ENCODE assay signal across 8 cellular contexts in the genomic region with DNA sequence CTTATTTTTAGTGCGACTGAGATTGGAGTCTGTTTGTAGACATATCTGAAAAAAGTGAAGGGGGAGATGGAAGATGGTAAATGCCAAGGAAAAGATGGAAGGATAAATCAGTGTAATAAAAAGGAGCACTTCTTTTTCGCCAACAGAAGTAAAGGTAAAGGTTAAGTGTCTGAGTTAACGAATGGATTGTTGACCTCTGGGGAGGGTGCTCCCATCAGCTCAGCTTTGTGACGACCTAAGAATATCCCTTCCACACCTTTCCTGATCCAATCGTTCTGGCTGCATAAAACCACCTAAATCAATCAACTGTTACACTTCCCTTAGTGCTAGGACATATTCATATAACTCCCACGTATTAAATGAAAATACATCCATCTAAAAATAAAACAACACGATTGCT. TPM values are rescaled to one million over a fixed set of nuclear protein-coding genes. Genes with fewer than 3 reads are reported as not detected.
DNase-seq lines count a peak whose midpoint lies in the region; ATAC-seq and TF ChIP-seq lines count a peak whose summit lies in the region.

No MANE protein-coding gene starts in this region.

- H4K91ac ChIP-seq in trophoblast cell (ENCODE audit: low read depth, low read length), result peak overlapping the region; percentile 88

- H3K18ac ChIP-seq in trophoblast cell (ENCODE audit: low read length), result no peak overlapping the region

- peak overlapping the region; percentile 61 for H2BK5ac ChIP-seq in trophoblast cell (ENCODE audit: low read depth, low read length, poor library complexity)

- no peak overlapping the region for H2AFZ ChIP-seq in trophoblast cell (ENCODE audit: insufficient read depth, low read length, poor library complexity)

- H2BK120ac ChIP-seq in trophoblast cell (ENCODE audit: insufficient read depth, low read length, poor library complexity), result peak overlapping the region; percentile 71

- no peak overlapping the region for H2AK5ac ChIP-seq in trophoblast cell (ENCODE audit: low read length)

- H3K79me2 ChIP-seq in trophoblast cell (ENCODE audit: control insufficient read depth, insufficient read depth, low read length, poor library complexity), result peaks cover 11% of the 10 kb centered on the region

- H3K9me3 ChIP-seq in trophoblast cell (ENCODE audit: insufficient read depth, low read depth, low read length), result no peaks in the 10 kb centered on the region

- no peak overlapping the region for H3K23ac ChIP-seq in trophoblast cell (ENCODE audit: low read length)

- H3K27ac ChIP-seq in trophoblast cell (ENCODE audit: low read depth, low read length), result peak overlapping the region; percentile 97

- H3K4me2 ChIP-seq in trophoblast cell (ENCODE audit: low read length), result peak overlapping the region; percentile 59

- H3K4me3 ChIP-seq in fibroblast of pulmonary artery (replicated peaks; ENCODE audit: low read depth, low read length) (peak overlapping the region; percentile 95), trophoblast cell (ENCODE audit: low read depth, low read length) (no peak overlapping the region)

- DNase-seq in ELR (ENCODE audit: low read depth) (peak; percentile 38), RKO (ENCODE audit: low spot score) (peak; percentile 33), fibroblast of pulmonary artery (ENCODE audit: low read depth) (no peak), trophoblast cell (no peak), HuH-7.5 (ENCODE audit: low spot score) (no peak), KG1 (lab: John Stamatoyannopoulos, UW) (no peak)

- TF ChIP-seq CTCF in fibroblast of pulmonary artery (IDR thresholded peaks at IDR 0.05; ENCODE audit: low read length, missing control alignments), result no peak

- H3K36me3 ChIP-seq in trophoblast cell (ENCODE audit: control insufficient read depth in 1 of 2, insufficient read depth in 2 of 2, low read length in 2 of 2), result peaks cover 0 to 2% of the 10 kb centered on the region in 2 experiments

- H3K14ac ChIP-seq in trophoblast cell (ENCODE audit: low read length), result peak overlapping the region; percentile 85

- H3K4ac ChIP-seq in trophoblast cell (ENCODE audit: low read depth, low read length), result peak overlapping the region; percentile 34

- H3K79me1 ChIP-seq in trophoblast cell (ENCODE audit: low read length), result peaks cover 13% of the 10 kb centered on the region

- WGBS in trophoblast cell (ENCODE audit: extremely low coverage, insufficient coverage, insufficient read length), result no CpG with 5 or more reads among the region's 7 CpGs

- H4K12ac ChIP-seq in trophoblast cell (ENCODE audit: low read depth, low read length), result no peak overlapping the region

- H2BK12ac ChIP-seq in trophoblast cell (ENCODE audit: low read length), result no peak overlapping the region

- peaks cover 2 to 3% of the 10 kb centered on the region in 2 experiments for H3K4me1 ChIP-seq in trophoblast cell (ENCODE audit: control insufficient read depth in 1 of 2, insufficient read depth in 2 of 2, low read length in 2 of 2)

- ATAC-seq in HG03039 (IDR thresholded peaks at IDR 0.05; ENCODE audit: unreplicated experiment) (no peak), HG02623 (IDR thresholded peaks at IDR 0.05; ENCODE audit: unreplicated experiment) (no peak)

- no peak overlapping the region for H4K8ac ChIP-seq in trophoblast cell (ENCODE audit: low read depth, low read length)

- peak overlapping the region; percentile 88 for H3K9ac ChIP-seq in trophoblast cell (ENCODE audit: low read length)

- H3K27me3 ChIP-seq in trophoblast cell (ENCODE audit: insufficient read depth, low read length), result no peaks in the 10 kb centered on the region

RNA-seq across cellular contexts. Expression of a gene that starts 0.8 kb away (rescaled TPM):
- polyA plus RNA-seq in trophoblast cell (2013), result 8.7 and 9.2 TPM in 2 replicates

RNA-seq across cellular contexts. Expression of a gene that starts 1.0 kb away (rescaled TPM):
- polyA plus RNA-seq in trophoblast cell (2013), result 69.9 and 76.9 TPM in 2 replicates

RNA-seq across cellular contexts. Expression of a gene that starts 39.8 kb away (rescaled TPM):
- polyA plus RNA-seq in trophoblast cell (2013), result 170 and 172 TPM in 2 replicates

Comparison
In these comparisons a context has a peak if more than half of its experiments do, and no peak if none do; other contexts are left out.
1. DNase-seq: peak in ELR (single experiment) and RKO (single experiment); none in fibroblast of pulmonary artery (single experiment), trophoblast cell (0 of 2), HuH-7.5 (single experiment) and KG1 (single experiment).